14 cellular contexts compared by ENCODE assay signal in the genomic region with DNA sequence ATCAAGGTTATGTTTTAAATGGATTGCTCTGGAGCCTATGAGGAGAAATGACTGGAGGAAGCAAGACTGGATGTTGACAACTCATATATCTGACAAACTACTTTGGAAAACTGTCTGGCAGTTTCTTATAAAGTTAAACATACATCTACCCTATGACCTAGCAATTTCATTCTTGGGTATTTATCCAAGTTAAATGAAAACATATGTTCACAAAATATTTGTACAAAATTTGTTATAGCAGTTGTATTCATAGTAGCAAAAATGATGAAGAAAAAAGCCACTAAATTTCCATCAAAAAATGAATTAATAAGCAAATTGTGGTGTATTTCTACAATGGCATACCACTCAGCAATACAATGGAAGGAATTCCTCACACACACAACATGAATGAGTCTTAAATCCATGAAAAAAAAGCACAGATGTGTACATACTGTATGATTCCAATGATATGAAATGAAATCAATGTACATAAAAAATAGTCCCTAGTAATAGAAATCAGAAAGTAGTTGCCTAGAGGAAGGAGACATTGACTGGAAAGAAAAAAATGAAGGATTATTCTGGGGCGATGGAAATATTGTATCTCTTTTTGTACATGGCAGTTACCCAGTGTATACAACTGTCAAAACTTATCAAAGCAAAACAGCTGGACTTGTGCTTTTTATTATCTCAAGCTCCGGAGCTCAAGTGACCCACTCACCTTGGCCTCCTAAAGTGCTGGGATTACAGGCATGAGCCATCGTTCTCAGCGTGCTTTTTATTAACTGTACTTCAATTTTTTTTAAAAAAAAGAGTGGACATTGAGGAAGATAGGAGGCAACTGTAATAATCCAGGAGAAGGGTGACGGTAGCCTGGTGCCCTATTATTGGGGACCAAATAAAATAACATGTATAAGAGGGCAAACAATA. TPM values are rescaled to one million over a fixed set of nuclear protein-coding genes. Genes with fewer than 3 reads are reported as not detected.
DNase-seq lines count a peak whose midpoint lies in the region; ATAC-seq, FAIRE-seq and TF ChIP-seq lines count a peak whose summit lies in the region.
"Had no signal": no experiment of that assay in that cellular context is flagged by ENCODE, and none has a peak within 500 bp of the region (broad histone marks: within the 10 kb centered on the region; RNA-seq: fewer than 3 reads in every experiment).

No MANE protein-coding gene starts in this region.

- H3K36me3 Mint-ChIP-seq in Calu3 (ENCODE audit: insufficient read depth, unreplicated experiment): no peaks in the 10 kb centered on the region
- H3K36me3 Mint-ChIP-seq in stimulated activated naive B cell treated with anti-CD40 and anti-IgM and Interleukin-4, amounts not matched to agents 10 μg/mL and 1 μg/mL and 100 μg/mL, for 72 hours: no peaks in the 10 kb centered on the region
- H3K36me3 Mint-ChIP-seq: naive thymus-derived CD4-positive, alpha-beta T cell had no signal

- no peaks in the 10 kb centered on the region for H3K27me3 Mint-ChIP-seq in Calu3 (ENCODE audit: unreplicated experiment)
- no peaks in the 10 kb centered on the region for H3K27me3 Mint-ChIP-seq in stimulated activated naive B cell treated with anti-CD40 and anti-IgM and Interleukin-4, amounts not matched to agents 10 μg/mL and 1 μg/mL and 100 μg/mL, for 72 hours
- H3K27me3 Mint-ChIP-seq: stimulated activated naive CD8-positive, alpha-beta T cell treated with anti-CD3 and anti-CD28 coated beads, Interleukin-15, amount 100 ng/mL, for 72 hours had no signal

- H3K36me3 ChIP-seq in brain microvascular endothelial cell (replicated peaks) (no peaks in the 10 kb centered on the region), mesendoderm (ENCODE audit: control insufficient read depth, insufficient read depth, low read length) (no peaks in the 10 kb centered on the region)
- H3K36me3 ChIP-seq: SJSA1 had no signal

- ATAC-seq in A549: no peak
- ATAC-seq in GM18861 (IDR thresholded peaks at IDR 0.05; ENCODE audit: unreplicated experiment): no peak
- no peak for ATAC-seq in stimulated activated naive B cell treated with anti-CD40 and anti-IgM and Interleukin-4, amounts not matched to agents 10 μg/mL and 1 μg/mL and 100 μg/mL, for 72 hours (replicated peaks)
- ATAC-seq: HCT116; naive thymus-derived CD4-positive, alpha-beta T cell had no signal

- H2BK15ac ChIP-seq in mesendoderm (replicated peaks; ENCODE audit: low read depth): no peak overlapping the region

- no peaks in the 10 kb centered on the region for H3K79me2 ChIP-seq in mesendoderm (ENCODE audit: control insufficient read depth, insufficient read depth, low read length)

- peaks cover 14% of the 10 kb centered on the region for H3K4me1 ChIP-seq in A549
- H3K4me1 ChIP-seq in mesendoderm (ENCODE audit: control insufficient read depth, low read depth, low read length): peaks cover 2% of the 10 kb centered on the region

- peaks cover 13% of the 10 kb centered on the region for H3K4me1 Mint-ChIP-seq in Calu3 (ENCODE audit: low read depth, unreplicated experiment)
- H3K4me1 Mint-ChIP-seq in stimulated activated naive B cell treated with anti-CD40 and anti-IgM and Interleukin-4, amounts not matched to agents 10 μg/mL and 1 μg/mL and 100 μg/mL, for 72 hours: peaks cover 1 to 11% of the 10 kb centered on the region in 2 donors
- H3K4me1 Mint-ChIP-seq: naive thymus-derived CD4-positive, alpha-beta T cell had no signal

- peak overlapping the region; percentile 58 for H3K4me2 ChIP-seq in A549
- H3K4me2 ChIP-seq in mesendoderm (ENCODE audit: low read length): no peak overlapping the region

- no peak for TF ChIP-seq EP300 in A549 (IDR thresholded peaks at IDR 0.05)

- H3K4me3 ChIP-seq in A549 (no peak overlapping the region), brain microvascular endothelial cell (ENCODE audit: low read depth, low read length) (no peak overlapping the region), mesendoderm (ENCODE audit: low read length) (no peak overlapping the region)
- H3K4me3 ChIP-seq: heart right ventricle, SJSA1 had no signal

- WGBS in A549 (ENCODE audit: missing lambda C conversion rate): 86% methylated on average over 5 of the region's 5 CpGs
- no CpG with 5 or more reads among the region's 5 CpGs for WGBS in mesendoderm (ENCODE audit: extremely low coverage, insufficient coverage, low lambda C conversion rate)

- H2AK5ac ChIP-seq in mesendoderm (ENCODE audit: low read length): no peak overlapping the region

- no peak for TF ChIP-seq POLR2A in A549 (IDR thresholded peaks at IDR 0.05; ENCODE audit: low read length)

- no peak overlapping the region for H3K23ac ChIP-seq in mesendoderm (ENCODE audit: low read length)

- no peak overlapping the region for H2BK120ac ChIP-seq in mesendoderm (ENCODE audit: low read depth, low read length)

- H3K56ac ChIP-seq in mesendoderm (ENCODE audit: low read length): no peak overlapping the region

- H3K9me3 Mint-ChIP-seq in Calu3 (ENCODE audit: low read depth, unreplicated experiment): no peaks in the 10 kb centered on the region
- no peaks in the 10 kb centered on the region for H3K9me3 Mint-ChIP-seq in stimulated activated naive B cell treated with anti-CD40 and anti-IgM and Interleukin-4, amounts not matched to agents 10 μg/mL and 1 μg/mL and 100 μg/mL, for 72 hours
- H3K9me3 Mint-ChIP-seq: naive thymus-derived CD4-positive, alpha-beta T cell; stimulated activated naive CD8-positive, alpha-beta T cell treated with anti-CD3 and anti-CD28 coated beads, Interleukin-15, amount 100 ng/mL, for 72 hours had no signal

- no peak for DNase-seq in A549 (ENCODE audit: low read depth in 1 of 2, low spot score in 1 of 2)
- peak; percentile 97 for DNase-seq in OCI-M1 (lab: John Stamatoyannopoulos, UW)
- no peak for DNase-seq in brain microvascular endothelial cell
- DNase-seq in mesendoderm: no peak
- DNase-seq in Calu3: no peak
- DNase-seq in substantia nigra (lab: John Stamatoyannopoulos, UW): no peak
- DNase-seq in stimulated activated naive B cell treated with anti-CD40 and anti-IgM and Interleukin-4, amounts not matched to agents 10 μg/mL and 1 μg/mL and 100 μg/mL, for 72 hours: no peak
- DNase-seq: naive thymus-derived CD4-positive, alpha-beta T cell; NCI-H2029 treated with DMSO at 0.1 percent for 48 hours; stimulated activated naive CD8-positive, alpha-beta T cell treated with anti-CD3 and anti-CD28 coated beads, Interleukin-15, amount 100 ng/mL, for 72 hours had no signal

- no peak overlapping the region for H3K9ac ChIP-seq in mesendoderm (ENCODE audit: low read length)

- H3K27me3 ChIP-seq in brain microvascular endothelial cell (replicated peaks) (no peaks in the 10 kb centered on the region), mesendoderm (ENCODE audit: insufficient read depth, low read length, poor library complexity) (no peaks in the 10 kb centered on the region)
- H3K27me3 ChIP-seq: heart right ventricle, SJSA1 had no signal

- H4K8ac ChIP-seq in mesendoderm (ENCODE audit: low read depth, low read length): no peak overlapping the region

- no peak overlapping the region for H3K18ac ChIP-seq in mesendoderm (ENCODE audit: low read length)

- BruUV-seq in Calu3 (replicated peaks; lab: Mats Ljungman, UMichigan): no TSS peak

- H3K27ac Mint-ChIP-seq in Calu3 (ENCODE audit: unreplicated experiment): no peak overlapping the region
- no peak overlapping the region for H3K27ac Mint-ChIP-seq in stimulated activated naive B cell treated with anti-CD40 and anti-IgM and Interleukin-4, amounts not matched to agents 10 μg/mL and 1 μg/mL and 100 μg/mL, for 72 hours
- H3K27ac Mint-ChIP-seq: stimulated activated naive CD8-positive, alpha-beta T cell treated with anti-CD3 and anti-CD28 coated beads, Interleukin-15, amount 100 ng/mL, for 72 hours had no signal

- POLR2A ChIA-PET in A549 (lab: Yijun Ruan, JAX): no interaction called here

- intact Hi-C loops in Calu3 (cut with micrococcal nuclease; ENCODE audit: unreplicated experiment): no loop called here

- no peaks in the 10 kb centered on the region for H3K79me1 ChIP-seq in mesendoderm (ENCODE audit: low read length)

- CTCF ChIA-PET in A549 (lab: Yijun Ruan, JAX): interaction anchor here (0.6 to 1.8 kb wide), 8 partner anchors 8 to 1220 kb away, joined by 3 to 16 read pairs (median 4); no protein-coding TSS in a partner anchor
- CTCF ChIA-PET in Calu3 (lab: Charles Lee): no interaction called here

- no peak overlapping the region for H4K5ac ChIP-seq in mesendoderm (ENCODE audit: low read length)

- H3K27ac ChIP-seq in A549 (no peak overlapping the region), brain microvascular endothelial cell (peak overlapping the region; percentile 73), mesendoderm (ENCODE audit: low read depth, low read length) (no peak overlapping the region), substantia nigra (ENCODE audit: low read depth, low read length, poor library complexity, severe bottlenecking) (no peak overlapping the region)
- H3K27ac ChIP-seq: SJSA1 had no signal

- no peak for FAIRE-seq in A549 (lab: Jason Lieb, UNC)

- H2BK5ac ChIP-seq in mesendoderm (ENCODE audit: low read length): no peak overlapping the region

- no peaks in the 10 kb centered on the region for H3K9me3 ChIP-seq in A549
- H3K9me3 ChIP-seq: heart right ventricle, SJSA1 had no signal

- TF ChIP-seq CTCF in A549 (IDR thresholded peaks at IDR 0.05): no peak
- TF ChIP-seq CTCF in brain microvascular endothelial cell (IDR thresholded peaks at IDR 0.05; ENCODE audit: low read depth, low read length, missing control alignments): no peak
- TF ChIP-seq CTCF in Calu3 (IDR thresholded peaks at IDR 0.05; ENCODE audit: unreplicated experiment): no peak

- in situ Hi-C loops in brain microvascular endothelial cell (cut with HindIII; ENCODE audit: low pct_ligation_motif_present, low sequenced_read_pairs): loop anchor here (25.0 kb wide), 1 partner anchor 356 kb away; no protein-coding TSS in a partner anchor

- no peak for TF ChIP-seq RAD21 in A549 (conservative IDR thresholded peaks at IDR 0.05 in 1 of 2, IDR thresholded peaks at IDR 0.05 in 1 of 2)

- H3K4me3 Mint-ChIP-seq in Calu3 (ENCODE audit: low read depth, unreplicated experiment): no peak overlapping the region
- no peak overlapping the region for H3K4me3 Mint-ChIP-seq in stimulated activated naive B cell treated with anti-CD40 and anti-IgM and Interleukin-4, amounts not matched to agents 10 μg/mL and 1 μg/mL and 100 μg/mL, for 72 hours
- H3K4me3 Mint-ChIP-seq: naive thymus-derived CD4-positive, alpha-beta T cell; stimulated activated naive CD8-positive, alpha-beta T cell treated with anti-CD3 and anti-CD28 coated beads, Interleukin-15, amount 100 ng/mL, for 72 hours had no signal

- peak overlapping the region; percentile 24 for H3K4ac ChIP-seq in mesendoderm (ENCODE audit: low read depth, low read length)

RNA-seq across cellular contexts. Expression of a gene that starts 23.9 kb away (rescaled TPM):
- 0.90 and 1.3 TPM in 2 replicates for polyA plus RNA-seq in A549 (2011; rRNA removed)
- polyA plus RNA-seq in A549 (2012; cell fraction: cytosol; rRNA removed): 0.41 and 0.60 TPM in 2 replicates
- 0.48 and 0.67 TPM in 2 replicates for polyA plus RNA-seq in A549 (2012; cell fraction: nucleus; rRNA removed)
- polyA plus RNA-seq in A549 (2017; fragmentation: RNase III; extraction: RNeasy Plus Mini Kit Qiagen cat#74134 plus additional on column Dnase treatment): 0.61 to 0.67 TPM (median 0.66 TPM) in 3 replicates
- 1.0 and 1.7 TPM in 2 replicates for polyA minus RNA-seq in A549 (2011; rRNA and poly(A)+ RNA removed)
- polyA plus RNA-seq in mesendoderm (2013, experiment 1 of 2): 4.7 TPM
- polyA plus RNA-seq in mesendoderm (2013, experiment 2 of 2): 4.2 TPM
- total RNA-seq in Calu3 (2022): 2.5 and 2.7 TPM in 2 replicates
- total RNA-seq: naive thymus-derived CD4-positive, alpha-beta T cell had no signal
- polyA plus RNA-seq: naive thymus-derived CD4-positive, alpha-beta T cell had no signal
